ENCODE assay signal across 11 cellular contexts in genomic region chr9:35277649-35278359, GRCh38.
DNase-seq lines count a peak whose midpoint lies in the region; ATAC-seq and TF ChIP-seq lines count a peak whose summit lies in the region.
"Had no signal": no experiment of that assay in that cellular context is flagged by ENCODE, and none has a peak within 500 bp of the region (broad histone marks: within the 10 kb centered on the region; RNA-seq: fewer than 3 reads in every experiment).

No MANE protein-coding gene starts in this region.

- POLR2A ChIA-PET in IMR-90 (lab: Charles Lee; ENCODE audit: unreplicated experiment): no interaction called here

- H3K36me3 ChIP-seq in IMR-90 (ENCODE audit: control insufficient read depth, insufficient read depth, low read length) (no peaks in the 10 kb centered on the region), hepatocyte (replicated peaks; ENCODE audit: insufficient read depth, low read depth) (no peaks in the 10 kb centered on the region)

- H3K56ac ChIP-seq in IMR-90 (ENCODE audit: extremely low read depth, insufficient read depth, low read length): no peak overlapping the region

- H3K9me3 ChIP-seq in IMR-90 (ENCODE audit: control insufficient read depth, insufficient read depth, low read length) (no peaks in the 10 kb centered on the region), hepatocyte (ENCODE audit: low read depth) (no peaks in the 10 kb centered on the region)

- no peak overlapping the region for H2AK5ac ChIP-seq in IMR-90 (ENCODE audit: low read depth, low read length)

- H3K27me3 ChIP-seq in IMR-90 (ENCODE audit: control insufficient read depth, insufficient read depth, low read length) (no peaks in the 10 kb centered on the region), hepatocyte (no peaks in the 10 kb centered on the region)

- dilution Hi-C loops in IMR-90 (cut with HindIII; ENCODE audit: low sequenced_read_pairs, unreplicated experiment): no loop called here

- no peak overlapping the region for H4K5ac ChIP-seq in IMR-90 (ENCODE audit: low read depth, low read length)

- TF ChIP-seq CTCF in IMR-90 (conservative IDR thresholded peaks at IDR 0.05; ENCODE audit: low read depth, low read length) (no peak), cardiac fibroblast (IDR thresholded peaks at IDR 0.05; ENCODE audit: low read depth, low read length) (no peak), GM20000 (IDR thresholded peaks at IDR 0.05; ENCODE audit: extremely low read depth, missing control alignments) (no peak), hepatocyte (IDR thresholded peaks at IDR 0.05; ENCODE audit: poor library complexity) (no peak)

- intact Hi-C loops in IMR-90 (cut with micrococcal nuclease): loop anchor here (5.0 to 10.0 kb wide), 2 partner anchors 161 to 277 kb away; partner anchors contain the start of gene ATOSB

- no peak overlapping the region for H3K23ac ChIP-seq in IMR-90 (ENCODE audit: low read depth, low read length)

- no peak overlapping the region for H2AK9ac ChIP-seq in IMR-90 (replicated peaks; ENCODE audit: low read depth, low read length, poor library complexity)

- H2BK120ac ChIP-seq in IMR-90 (ENCODE audit: low read depth, low read length): no peak overlapping the region

- TF ChIP-seq RAD21 in IMR-90 (IDR thresholded peaks at IDR 0.05; ENCODE audit: low read length): no peak

- H4K8ac ChIP-seq in IMR-90 (ENCODE audit: low read depth in 2 of 2, low read length in 2 of 2): no peak overlapping the region; a peak in 1 of 4 replicates

- H3K27ac ChIP-seq in IMR-90 (ENCODE audit: insufficient read depth, low read length) (no peak overlapping the region), substantia nigra (ENCODE audit: low read depth, low read length, poor library complexity, severe bottlenecking) (peak overlapping the region; percentile 27), hepatocyte (no peak overlapping the region)

- H3K9me1 ChIP-seq in IMR-90 (ENCODE audit: insufficient read depth, low read length): no peaks in the 10 kb centered on the region

- ATAC-seq in IMR-90 (ENCODE audit: low read depth) (peak; percentile 72), HG03159 (IDR thresholded peaks at IDR 0.05; ENCODE audit: unreplicated experiment) (no peak), GM19395 (IDR thresholded peaks at IDR 0.05; ENCODE audit: unreplicated experiment) (no peak)
- ATAC-seq: T-cell had no signal

- 83% methylated on average over 2 of the region's 7 CpGs; no CpG with 5 or more reads in 1 of the 2 experiments for WGBS in IMR-90 (ENCODE audit: extremely low coverage in 2 of 2, insufficient read length in 1 of 2), 2 experiments
- WGBS in hepatocyte (ENCODE audit: low lambda C conversion rate, missing lambda C conversion rate): 95% methylated on average over 7 of the region's 7 CpGs

- H3K4me2 ChIP-seq in IMR-90 (ENCODE audit: low read depth, low read length) (no peak overlapping the region), hepatocyte (no peak overlapping the region)

- H4K20me1 ChIP-seq in IMR-90 (ENCODE audit: insufficient read depth, low read length): no peaks in the 10 kb centered on the region
- H4K20me1 ChIP-seq in hepatocyte (ENCODE audit: insufficient read depth, poor library complexity, severe bottlenecking): no peaks in the 10 kb centered on the region

- no peak overlapping the region for H3K18ac ChIP-seq in IMR-90 (ENCODE audit: low read depth, low read length)

- H3K14ac ChIP-seq in IMR-90 (replicated peaks; ENCODE audit: low read depth, low read length): no peak overlapping the region

- H4K91ac ChIP-seq in IMR-90 (ENCODE audit: insufficient read depth, low read depth, low read length): no peak overlapping the region

- no peak for TF ChIP-seq POLR2A in IMR-90 (IDR thresholded peaks at IDR 0.05; ENCODE audit: low read depth, low read length)

- no peak overlapping the region for H3K4me3 ChIP-seq in IMR-90 (ENCODE audit: insufficient read depth, low read depth, low read length)
- H3K4me3 ChIP-seq in cardiac fibroblast (replicated peaks in 1 of 2; ENCODE audit: low read depth in 2 of 2, low read length in 2 of 2): peak overlapping the region in 1 of 2 donors; percentile 15
- H3K4me3 ChIP-seq in hepatocyte: no peak overlapping the region

- DNase-seq in IMR-90 (peak; percentile 87), cardiac fibroblast (ENCODE audit: low read depth in 2 of 2) (peak; percentile 87 to 93), inferior parietal cortex (ENCODE audit: extremely low spot score) (peak; percentile 31), substantia nigra (lab: John Stamatoyannopoulos, UW) (peak in 1 of 49 donors; percentile 16), GM20000 (ENCODE audit: low spot score) (no peak), hepatocyte (ENCODE audit: low spot score) (no peak)
- DNase-seq: effector memory CD4-positive, alpha-beta T cell; stimulated activated CD4-positive, alpha-beta T cell treated with anti-CD3 and anti-CD28 coated beads, Interleukin-12 subunit alpha, Interleukin-12 subunit beta, amount 100 ng/mL, for 4 hours; T-cell had no signal

- no peaks in the 10 kb centered on the region for H3K79me1 ChIP-seq in IMR-90 (ENCODE audit: low read depth in 1 of 2, low read length in 2 of 2)

- H2BK15ac ChIP-seq in IMR-90 (ENCODE audit: low read depth, low read length): no peak overlapping the region

- no peak overlapping the region for H3K9ac ChIP-seq in IMR-90 (ENCODE audit: low read depth, low read length)

- H2BK20ac ChIP-seq in IMR-90 (ENCODE audit: low read depth, low read length): no peak overlapping the region

- no peaks in the 10 kb centered on the region for H3K9me2 ChIP-seq in hepatocyte (replicated peaks; ENCODE audit: insufficient read depth)

- peak overlapping the region; percentile 18 for H2BK5ac ChIP-seq in IMR-90 (ENCODE audit: low read depth, low read length, poor library complexity, severe bottlenecking)

- peaks cover 2% of the 10 kb centered on the region; the same call in 1 of the 2 replicates for H3K4me1 ChIP-seq in IMR-90 (ENCODE audit: control insufficient read depth, insufficient read depth, low read length)
- no peaks in the 10 kb centered on the region for H3K4me1 ChIP-seq in hepatocyte (ENCODE audit: insufficient read depth)

- CTCF ChIA-PET in IMR-90 (lab: Yijun Ruan, JAX): interaction anchor here (1.0 kb wide), 1 partner anchor 10 kb away, joined by 3 read pairs; no protein-coding TSS in a partner anchor

- H3K79me2 ChIP-seq in hepatocyte: no peaks in the 10 kb centered on the region

- peak overlapping the region; percentile 18; the same call in 1 of the 2 replicates for H3K4ac ChIP-seq in IMR-90 (ENCODE audit: low read depth, low read length)

- BruUV-seq in IMR-90 (replicated peaks; lab: Mats Ljungman, UMichigan): no TSS peak

- H2AFZ ChIP-seq in IMR-90 (replicated peaks; ENCODE audit: low read length, poor library complexity) (no peak overlapping the region), hepatocyte (no peak overlapping the region)

- in situ Hi-C loops in IMR-90 (cut with MboI; ENCODE audit: low sequenced_read_pairs): no loop called here

TF ChIP-seq in IMR-90, 13 proteins besides CTCF, POLR2A, EP300 and RAD21:
- no peak for TF ChIP-seq BHLHE40 (IDR thresholded peaks at IDR 0.05; ENCODE audit: low read depth, low read length)
- no peak for TF ChIP-seq MXI1 (IDR thresholded peaks at IDR 0.05; ENCODE audit: borderline replicate concordance, low read depth, low read length)
- no peak for TF ChIP-seq MAFK (IDR thresholded peaks at IDR 0.05; ENCODE audit: low read depth, low read length)
- TF ChIP-seq CHD1 (IDR thresholded peaks at IDR 0.05; ENCODE audit: low read depth, low read length): no peak
- no peak for TF ChIP-seq RFX5 (IDR thresholded peaks at IDR 0.05; ENCODE audit: low read depth, low read length)
- TF ChIP-seq FOS (IDR thresholded peaks at IDR 0.05; ENCODE audit: low read depth, low read length): 0 out of 2 replicates have a peak, but pooled peaks have one; percentile 30

Comparison
In these comparisons a context has a peak if more than half of its experiments do, and no peak if none do; other contexts are left out.
1. DNase-seq: peak in IMR-90 (single experiment), cardiac fibroblast (2 of 2) and inferior parietal cortex (single experiment); none in GM20000 (single experiment) and hepatocyte (single experiment).